In the genomic region with DNA sequence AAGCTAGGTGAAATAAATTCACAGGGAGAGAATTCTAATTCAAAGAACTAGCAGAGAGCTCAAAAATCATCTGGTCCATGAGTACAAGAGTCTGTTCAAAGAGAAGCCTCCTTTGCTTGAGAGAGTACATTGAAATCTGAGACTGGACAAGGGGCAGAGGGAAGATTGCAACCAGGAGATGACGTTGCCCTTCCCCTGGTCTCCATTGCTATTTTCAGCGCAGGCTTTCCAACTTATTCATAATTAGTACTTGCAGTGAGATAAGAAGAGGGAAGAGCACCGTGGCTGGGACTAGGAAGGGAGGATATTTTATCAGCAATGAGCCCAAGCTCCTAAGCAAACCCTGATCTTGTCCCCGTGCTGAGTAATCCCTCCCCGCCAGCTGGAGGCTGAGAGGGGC, we compare ENCODE assay signal across 24 cellular contexts.
"Had no signal": no experiment of that assay in that cellular context is flagged by ENCODE, and none has a peak within 500 bp of the region (broad histone marks: within the 10 kb centered on the region; RNA-seq: fewer than 3 reads in every experiment).

No MANE protein-coding gene starts in this region.

- H3K4me3 ChIP-seq: breast epithelium, esophagus squamous epithelium, hepatocyte, ovary, right lobe of liver, thoracic aorta had no signal

- H3K4me1 ChIP-seq: breast epithelium, esophagus squamous epithelium, right lobe of liver had no signal

- ATAC-seq: activated CD8-positive, alpha-beta T cell treated with anti-CD3 and anti-CD28 coated beads for 36 hours; activated T-cell treated with anti-CD3 and anti-CD28 coated beads, Interleukin-2, amount 50 U/mL, for 4 hours; activated T-helper 17 cell treated with anti-CD3 and anti-CD28 coated beads, Interleukin-2, amount 50 U/mL, for 72 hours; right lobe of liver; T-helper 17 cell; WTC11 had no signal

- H3K36me3 ChIP-seq: breast epithelium, esophagus squamous epithelium, ovary, right lobe of liver, thoracic aorta had no signal

- H3K27ac ChIP-seq: breast epithelium, esophagus squamous epithelium, hepatocyte, ovary, right lobe of liver, thoracic aorta had no signal

- H3K27me3 ChIP-seq: breast epithelium, hepatocyte, ovary, right lobe of liver had no signal

- DNase-seq: activated CD4-positive, alpha-beta T cell treated with anti-CD3 and anti-CD28 coated beads for 1 hour; activated CD4-positive, alpha-beta T cell treated with anti-CD3 and anti-CD28 coated beads, Interleukin-2, amount 50 U/mL, for 1 hour; activated CD8-positive, alpha-beta T cell treated with anti-CD3 and anti-CD28 coated beads for 36 hours; activated gamma-delta T cell treated with Interleukin-2 at 50 U/mL for 16 hours; activated naive CD4-positive, alpha-beta T cell treated with anti-CD3 and anti-CD28 coated beads, Interleukin-2, amount 50 U/mL, for 16 hours; activated T-cell treated with anti-CD3 and anti-CD28 coated beads, Interleukin-2, amount 50 U/mL, for 4 hours; amniotic stem cell; dermis blood vessel endothelial cell; effector CD4-positive, alpha-beta T cell; esophagus squamous epithelium; glutamatergic neuron; naive B cell; nephron progenitor cell; ovary; right lobe of liver; stimulated activated CD4-positive, alpha-beta T cell treated with anti-CD3 and anti-CD28 coated beads, Interleukin-12 subunit alpha, Interleukin-12 subunit beta, amount 100 ng/mL, for 4 hours; stimulated activated CD4-positive, alpha-beta T cell treated with anti-CD3 and anti-CD28 coated beads, Interleukin-4, amount 100 ng/mL, for 1 hour; T-helper 17 cell; T1000 had no signal

- H3K9me3 ChIP-seq: breast epithelium, esophagus squamous epithelium, ovary, right lobe of liver, thoracic aorta had no signal
